In the genomic region with DNA sequence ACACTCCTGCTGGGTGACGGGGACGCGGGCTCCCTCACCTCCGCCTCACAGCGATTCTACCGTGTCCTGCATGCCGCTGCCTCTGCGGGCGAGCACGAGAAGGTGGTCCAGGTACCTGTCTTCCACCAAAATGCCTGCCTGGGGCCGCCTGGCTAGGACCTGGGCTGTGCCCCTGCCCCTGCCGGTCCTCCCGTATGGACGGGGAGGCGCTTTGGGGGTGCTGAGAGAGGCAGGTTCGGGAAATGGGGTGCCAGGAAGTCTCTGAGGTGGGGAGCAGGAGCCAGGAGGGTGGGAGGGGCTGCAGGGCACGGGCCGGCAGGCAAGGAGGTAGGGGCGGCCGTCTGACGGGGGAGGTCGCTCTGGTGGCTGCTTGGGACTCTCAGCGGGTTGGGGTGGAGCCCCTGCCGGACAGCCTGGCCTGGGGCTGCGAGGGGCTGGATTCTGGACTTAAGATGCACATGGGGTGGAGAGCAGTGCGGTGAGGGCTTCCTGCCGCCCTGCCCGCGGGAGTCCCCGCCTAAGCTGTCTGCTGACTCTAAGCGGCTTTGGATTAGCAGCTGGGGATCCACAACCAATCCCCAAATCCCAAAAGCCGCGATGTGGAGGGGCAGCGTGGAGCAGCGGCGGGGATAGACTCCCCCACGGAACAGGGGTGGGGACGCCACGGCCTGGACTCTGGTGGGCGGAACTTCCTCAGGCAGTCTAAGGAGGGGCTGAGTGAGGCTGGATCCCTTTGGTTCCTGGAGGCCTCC, we compare ENCODE assay signal across 1 cellular context.
A peak's percentile ranks its signal among the peaks of the same experiment; 100 is the strongest.
TF ChIP-seq lines count a peak whose summit lies in the region.

No MANE protein-coding gene starts in this region.

TF ChIP-seq in HEK293, 187 proteins besides CTCF, POLR2A, EP300 and RAD21 (continued from another document):
- no peak for TF ChIP-seq PRDM2 (tag by site-specific recombination; IDR thresholded peaks at IDR 0.05; ENCODE audit: borderline replicate concordance)
- 0 out of 2 replicates have a peak, but pooled peaks have one; percentile 20 for TF ChIP-seq IKZF3 (tag by site-specific recombination; IDR thresholded peaks at IDR 0.05)
- TF ChIP-seq ZFP3 (tag by site-specific recombination; IDR thresholded peaks at IDR 0.05; ENCODE audit: low read depth): no peak
- no peak for TF ChIP-seq ZNF302 (tag by site-specific recombination; IDR thresholded peaks at IDR 0.05; ENCODE audit: low read depth)
- TF ChIP-seq ZNF600 (tag by site-specific recombination; IDR thresholded peaks at IDR 0.05): peak; percentile 18; the same call in 1 of the 2 replicates
- 0 out of 2 replicates have a peak, but pooled peaks have one; percentile 59 for TF ChIP-seq MZF1 (tag by site-specific recombination; IDR thresholded peaks at IDR 0.05; ENCODE audit: borderline replicate concordance)
- TF ChIP-seq ZSCAN23 (tag by site-specific recombination; IDR thresholded peaks at IDR 0.05): no peak
- no peak for TF ChIP-seq ZNF311 (tag by site-specific recombination; IDR thresholded peaks at IDR 0.05; ENCODE audit: borderline replicate concordance)
- no peak for TF ChIP-seq GLIS2 (tag by site-specific recombination; IDR thresholded peaks at IDR 0.05)
- TF ChIP-seq KLF9 (tag by site-specific recombination; IDR thresholded peaks at IDR 0.05; ENCODE audit: low read depth): no peak
- TF ChIP-seq ZNF391 (tag by site-specific recombination; IDR thresholded peaks at IDR 0.05; ENCODE audit: borderline replicate concordance, low read depth): no peak
- TF ChIP-seq ZSCAN18 (tag by site-specific recombination; IDR thresholded peaks at IDR 0.05): no peak
- TF ChIP-seq ZNF280D (tag by site-specific recombination; IDR thresholded peaks at IDR 0.05): no peak
- peak; percentile 52; the same call in 1 of the 2 replicates for TF ChIP-seq KLF1 (tag by site-specific recombination; IDR thresholded peaks at IDR 0.05)
- TF ChIP-seq, protein P1, sequence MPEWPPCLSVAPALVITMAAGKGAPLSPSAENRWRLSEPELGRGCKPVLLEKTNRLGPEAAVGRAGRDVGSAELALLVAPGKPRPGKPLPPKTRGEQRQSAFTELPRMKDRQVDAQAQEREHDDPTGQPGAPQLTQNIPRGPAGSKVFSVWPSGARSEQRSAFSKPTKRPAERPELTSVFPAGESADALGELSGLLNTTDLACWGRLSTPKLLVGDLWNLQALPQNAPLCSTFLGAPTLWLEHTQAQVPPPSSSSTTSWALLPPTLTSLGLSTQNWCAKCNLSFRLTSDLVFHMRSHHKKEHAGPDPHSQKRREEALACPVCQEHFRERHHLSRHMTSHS (tag by site-specific recombination; IDR thresholded peaks at IDR 0.05): no peak
- TF ChIP-seq ZNF639 (tag by site-specific recombination; IDR thresholded peaks at IDR 0.05): no peak
- TF ChIP-seq ZNF768 (tag by site-specific recombination; IDR thresholded peaks at IDR 0.05): no peak
- TF ChIP-seq, protein P2, sequence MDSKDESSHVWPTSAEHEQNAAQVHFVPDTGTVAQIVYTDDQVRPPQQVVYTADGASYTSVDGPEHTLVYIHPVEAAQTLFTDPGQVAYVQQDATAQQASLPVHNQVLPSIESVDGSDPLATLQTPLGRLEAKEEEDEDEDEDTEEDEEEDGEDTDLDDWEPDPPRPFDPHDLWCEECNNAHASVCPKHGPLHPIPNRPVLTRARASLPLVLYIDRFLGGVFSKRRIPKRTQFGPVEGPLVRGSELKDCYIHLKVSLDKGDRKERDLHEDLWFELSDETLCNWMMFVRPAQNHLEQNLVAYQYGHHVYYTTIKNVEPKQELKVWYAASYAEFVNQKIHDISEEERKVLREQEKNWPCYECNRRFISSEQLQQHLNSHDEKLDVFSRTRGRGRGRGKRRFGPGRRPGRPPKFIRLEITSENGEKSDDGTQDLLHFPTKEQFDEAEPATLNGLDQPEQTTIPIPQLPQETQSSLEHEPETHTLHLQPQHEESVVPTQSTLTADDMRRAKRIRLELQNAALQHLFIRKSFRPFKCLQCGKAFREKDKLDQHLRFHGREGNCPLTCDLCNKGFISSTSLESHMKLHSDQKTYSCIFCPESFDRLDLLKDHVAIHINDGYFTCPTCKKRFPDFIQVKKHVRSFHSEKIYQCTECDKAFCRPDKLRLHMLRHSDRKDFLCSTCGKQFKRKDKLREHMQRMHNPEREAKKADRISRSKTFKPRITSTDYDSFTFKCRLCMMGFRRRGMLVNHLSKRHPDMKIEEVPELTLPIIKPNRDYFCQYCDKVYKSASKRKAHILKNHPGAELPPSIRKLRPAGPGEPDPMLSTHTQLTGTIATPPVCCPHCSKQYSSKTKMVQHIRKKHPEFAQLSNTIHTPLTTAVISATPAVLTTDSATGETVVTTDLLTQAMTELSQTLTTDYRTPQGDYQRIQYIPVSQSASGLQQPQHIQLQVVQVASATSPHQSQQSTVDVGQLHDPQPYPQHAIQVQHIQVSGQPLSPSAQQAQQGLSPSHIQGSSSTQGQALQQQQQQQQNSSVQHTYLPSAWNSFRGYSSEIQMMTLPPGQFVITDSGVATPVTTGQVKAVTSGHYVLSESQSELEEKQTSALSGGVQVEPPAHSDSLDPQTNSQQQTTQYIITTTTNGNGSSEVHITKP (tag by site-specific recombination; IDR thresholded peaks at IDR 0.05): 0 out of 2 replicates have a peak, but pooled peaks have one; percentile 18
- no peak for TF ChIP-seq ZNF423 (tag by site-specific recombination; IDR thresholded peaks at IDR 0.05)
- no peak for TF ChIP-seq ZBTB6 (tag by site-specific recombination; IDR thresholded peaks at IDR 0.05)
